Comparison of ENCODE assay signal across 17 cellular contexts in the genomic region with DNA sequence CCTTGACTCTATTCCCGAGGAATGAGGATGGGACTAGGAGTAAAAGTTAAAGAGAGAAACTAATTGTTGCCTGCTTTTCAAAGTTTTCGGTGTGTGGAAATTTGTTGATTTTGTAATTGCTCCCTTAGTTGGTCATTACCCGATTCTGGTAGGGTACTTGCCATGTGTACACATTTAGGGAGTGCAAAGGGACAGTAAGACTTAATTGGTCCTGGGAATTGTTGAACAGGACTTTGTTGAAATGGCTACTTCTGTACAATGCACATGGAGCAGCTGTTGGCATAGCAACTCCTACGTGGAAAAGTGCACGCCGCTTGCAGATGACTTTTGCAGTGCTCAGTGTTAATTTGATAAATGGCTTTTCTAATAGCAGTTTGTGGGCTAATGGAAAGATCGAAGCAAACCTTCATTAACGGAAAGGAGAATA. TPM values are rescaled to one million over a fixed set of nuclear protein-coding genes. Genes with fewer than 3 reads are reported as not detected.
DNase-seq lines count a peak whose midpoint lies in the region; ATAC-seq and TF ChIP-seq lines count a peak whose summit lies in the region.
"Had no signal": no experiment of that assay in that cellular context is flagged by ENCODE, and none has a peak within 500 bp of the region (broad histone marks: within the 10 kb centered on the region; RNA-seq: fewer than 3 reads in every experiment).

No MANE protein-coding gene starts in this region.

- WGBS in heart left ventricle, 4 donors: 40 to 61% (median 46%) methylated on average over 8 of the region's 8 CpGs
- 85% methylated on average over 8 of the region's 8 CpGs for WGBS in mesenchymal stem cell

- peak overlapping the region in 1 of 2 experiments; percentile 15 for H2BK12ac ChIP-seq in mesenchymal stem cell (ENCODE audit: low read length in 2 of 2)

- H3K4ac ChIP-seq in mesenchymal stem cell (ENCODE audit: low read depth in 1 of 2, low read length in 2 of 2): no peak overlapping the region

- no peak for ATAC-seq in heart left ventricle
- no peak for ATAC-seq in HG02973 (IDR thresholded peaks at IDR 0.05; ENCODE audit: unreplicated experiment)
- no peak for ATAC-seq in HG03159 (IDR thresholded peaks at IDR 0.05; ENCODE audit: unreplicated experiment)
- ATAC-seq: activated T-helper 17 cell treated with anti-CD3 and anti-CD28 coated beads, Interleukin-2, amount 50 U/mL, for 72 hours; gastrocnemius medialis had no signal

- H2AFZ ChIP-seq in mesenchymal stem cell (ENCODE audit: low read depth, low read length): no peak overlapping the region

- H3K4me1 ChIP-seq in heart left ventricle (peaks cover 16 to 100% (median 93%) of the 10 kb centered on the region in 12 donors), endocrine pancreas (ENCODE audit: control insufficient read depth, insufficient read depth, low read length) (peaks cover 26% of the 10 kb centered on the region), mesenchymal stem cell (ENCODE audit: control insufficient read depth, insufficient read depth, low read depth, low read length) (peaks cover 6% of the 10 kb centered on the region)

- H2BK15ac ChIP-seq in mesenchymal stem cell (ENCODE audit: low read depth, poor library complexity, severe bottlenecking): no peak overlapping the region

- no peak overlapping the region for H4K91ac ChIP-seq in mesenchymal stem cell (ENCODE audit: low read length)

- DNase-seq in heart left ventricle (no peak), cardiac septum (ENCODE audit: low spot score) (no peak), mesenchymal stem cell (peak; percentile 45), type B pancreatic cell (ENCODE audit: extremely low spot score, unreplicated experiment) (no peak)
- no peak for DNase-seq in stimulated activated CD4-positive, alpha-beta T cell treated with anti-CD3 and anti-CD28 coated beads, Interleukin-4, amount 100 ng/mL, for 4 hours
- DNase-seq: activated CD4-positive, alpha-beta memory T cell treated with anti-CD3 and anti-CD28 coated beads, Interleukin-2, amount 10 ng/mL, durations not matched to agents 7 days and 5 days; aorta; effector CD4-positive, alpha-beta T cell; gastrocnemius medialis; immature natural killer cell; MV-4-11; NCI-H2171 treated with DMSO at 0.1 percent for 48 hours; stimulated activated CD4-positive, alpha-beta T cell treated with anti-CD3 and anti-CD28 coated beads, Interleukin-1b, Interleukin-23, amount 100 ng/mL, for 48 hours had no signal

- H3K4me3 ChIP-seq in heart left ventricle: peak overlapping the region in 6 of 12 donors; percentile 7 to 31 (median 10)
- peak overlapping the region; percentile 45 for H3K4me3 ChIP-seq in endocrine pancreas (ENCODE audit: control insufficient read depth, insufficient read depth, low read length)
- H3K4me3 ChIP-seq in mesenchymal stem cell (ENCODE audit: insufficient read depth in 1 of 2, low read depth in 1 of 2, low read length in 2 of 2): peak overlapping the region in 1 of 2 experiments; percentile 34
- H3K4me3 ChIP-seq: gastrocnemius medialis had no signal

- no peaks in the 10 kb centered on the region for H3K9me3 Mint-ChIP-seq in type B pancreatic cell
- H3K9me3 Mint-ChIP-seq: activated CD4-positive, alpha-beta memory T cell treated with anti-CD3 and anti-CD28 coated beads, Interleukin-2, amount 10 ng/mL, durations not matched to agents 7 days and 5 days; activated T-helper 17 cell treated with anti-CD3 and anti-CD28 coated beads, Interleukin-2, amount 50 U/mL, for 72 hours; immature natural killer cell had no signal

- intact Hi-C loops in heart left ventricle (cut with DNase I): no loop called here
- intact Hi-C loops in cardiac septum (cut with DNase I): no loop called here

- H3K23ac ChIP-seq in mesenchymal stem cell (ENCODE audit: low read length in 2 of 2): no peak overlapping the region

- TF ChIP-seq CTCF in heart left ventricle (IDR thresholded peaks at IDR 0.05) (no peak), type B pancreatic cell (conservative IDR thresholded peaks at IDR 0.05) (no peak)

- H3K79me1 ChIP-seq in mesenchymal stem cell (replicated peaks; ENCODE audit: low read length, poor library complexity, severe bottlenecking): peaks cover 14% of the 10 kb centered on the region

- H2AK5ac ChIP-seq in mesenchymal stem cell (ENCODE audit: low read length, severe bottlenecking): no peak overlapping the region

- no peaks in the 10 kb centered on the region for H3K27me3 ChIP-seq in heart left ventricle
- no peaks in the 10 kb centered on the region for H3K27me3 ChIP-seq in endocrine pancreas (ENCODE audit: control insufficient read depth, insufficient read depth, low read length)
- H3K27me3 ChIP-seq in mesenchymal stem cell (ENCODE audit: control insufficient read depth in 1 of 2, insufficient read depth in 1 of 2, low read length in 2 of 2): no peaks in the 10 kb centered on the region
- H3K27me3 ChIP-seq: gastrocnemius medialis had no signal

- peak overlapping the region; percentile 31 for H3K4me3 Mint-ChIP-seq in type B pancreatic cell
- H3K4me3 Mint-ChIP-seq: activated CD4-positive, alpha-beta memory T cell treated with anti-CD3 and anti-CD28 coated beads, Interleukin-2, amount 10 ng/mL, durations not matched to agents 7 days and 5 days; activated T-helper 17 cell treated with anti-CD3 and anti-CD28 coated beads, Interleukin-2, amount 50 U/mL, for 72 hours; immature natural killer cell had no signal

- no peaks in the 10 kb centered on the region for H3K36me3 Mint-ChIP-seq in type B pancreatic cell
- H3K36me3 Mint-ChIP-seq: immature natural killer cell had no signal

- H3K27ac Mint-ChIP-seq in type B pancreatic cell: peak overlapping the region; percentile 62
- H3K27ac Mint-ChIP-seq: activated CD4-positive, alpha-beta memory T cell treated with anti-CD3 and anti-CD28 coated beads, Interleukin-2, amount 10 ng/mL, durations not matched to agents 7 days and 5 days; activated T-helper 17 cell treated with anti-CD3 and anti-CD28 coated beads, Interleukin-2, amount 50 U/mL, for 72 hours; immature natural killer cell had no signal

- no peak overlapping the region for H2BK5ac ChIP-seq in mesenchymal stem cell (ENCODE audit: low read depth, low read length, poor library complexity, severe bottlenecking)

- no peaks in the 10 kb centered on the region for H3K9me3 ChIP-seq in heart left ventricle
- no peaks in the 10 kb centered on the region for H3K9me3 ChIP-seq in endocrine pancreas (ENCODE audit: control insufficient read depth, low read length)
- H3K9me3 ChIP-seq in mesenchymal stem cell (ENCODE audit: control insufficient read depth, low read length): no peaks in the 10 kb centered on the region
- H3K9me3 ChIP-seq: gastrocnemius medialis had no signal

- no peak overlapping the region for H3K4me2 ChIP-seq in mesenchymal stem cell (ENCODE audit: low read length, poor library complexity, severe bottlenecking)

- H4K8ac ChIP-seq in mesenchymal stem cell (ENCODE audit: low read length): no peak overlapping the region

- peaks cover 23% of the 10 kb centered on the region for H3K4me1 Mint-ChIP-seq in type B pancreatic cell (ENCODE audit: unreplicated experiment)
- H3K4me1 Mint-ChIP-seq: immature natural killer cell had no signal

- no peak overlapping the region for H3K14ac ChIP-seq in mesenchymal stem cell (ENCODE audit: low read length in 2 of 2)

- H3K36me3 ChIP-seq in heart left ventricle (peaks cover 0 to 7% (median 0%) of the 10 kb centered on the region in 9 donors), endocrine pancreas (ENCODE audit: control insufficient read depth, insufficient read depth, low read length) (no peaks in the 10 kb centered on the region), mesenchymal stem cell (ENCODE audit: control insufficient read depth in 1 of 2, insufficient read depth in 2 of 2, low read depth in 1 of 2, low read length in 2 of 2) (no peaks in the 10 kb centered on the region)
- H3K36me3 ChIP-seq: gastrocnemius medialis had no signal

- no peaks in the 10 kb centered on the region for H3K27me3 Mint-ChIP-seq in type B pancreatic cell

- H2BK120ac ChIP-seq in mesenchymal stem cell (ENCODE audit: low read depth, low read length): no peak overlapping the region

- peak overlapping the region in 9 of 12 donors; percentile 6 to 49 (median 28) for H3K27ac ChIP-seq in heart left ventricle
- H3K27ac ChIP-seq in mesenchymal stem cell (ENCODE audit: low read length, poor library complexity, severe bottlenecking): no peak overlapping the region

- no peak overlapping the region for H3K18ac ChIP-seq in mesenchymal stem cell (ENCODE audit: low read depth in 1 of 2, low read length in 2 of 2)

- H3K9ac ChIP-seq in endocrine pancreas (ENCODE audit: control insufficient read depth, insufficient read depth, low read length): no peak overlapping the region
- peak overlapping the region; percentile 65 for H3K9ac ChIP-seq in mesenchymal stem cell (ENCODE audit: low read length)

- no peak for TF ChIP-seq POLR2A in heart left ventricle (IDR thresholded peaks at IDR 0.05)

RNA-seq across cellular contexts. Expression of a gene that starts 22.9 kb away (rescaled TPM):
- total RNA-seq in heart left ventricle (100 to 1,000 TPM; 194 to 790 (median 216) TPM), cardiac septum (139 TPM), type B pancreatic cell (ENCODE audit: low replicate concordance) (59.8 and 362 TPM in 2 replicates)
- polyA plus RNA-seq in heart left ventricle: 100 to 1,000 TPM in 1 of 2 donors, 10 to 100 TPM in 1; 93.6 to 153 TPM
- polyA plus RNA-seq in mesenchymal stem cell (2013, experiment 1 of 2): 237 TPM
- 244 TPM for polyA plus RNA-seq in mesenchymal stem cell (2013, experiment 2 of 2)
